Comparison of ENCODE assay signal across 1 cellular context in the genomic region with DNA sequence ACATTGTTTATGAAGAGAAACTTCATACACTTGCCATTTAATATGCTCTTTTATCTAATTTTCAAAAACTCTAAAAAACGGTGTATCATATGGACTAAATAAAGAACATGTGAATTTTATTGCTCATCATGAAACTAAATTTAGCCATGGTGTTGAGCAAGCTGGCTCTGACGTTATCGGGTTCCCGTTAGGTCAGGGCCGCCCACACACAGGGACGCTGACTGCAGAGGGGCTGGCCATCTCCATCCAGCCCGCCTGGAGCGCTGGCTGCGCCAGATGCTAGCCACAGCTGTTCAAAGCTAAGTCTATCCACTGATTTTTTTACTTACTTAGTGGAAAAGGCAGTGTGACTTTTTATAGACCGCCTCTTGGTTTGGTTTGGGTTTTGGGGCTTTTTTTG.
A peak's percentile ranks its signal among the peaks of the same experiment; 100 is the strongest.
TF ChIP-seq lines count a peak whose summit lies in the region.

No MANE protein-coding gene starts in this region.

TF ChIP-seq in K562, 482 proteins besides CTCF, POLR2A, EP300 and RAD21 (continued from another document):
- TF ChIP-seq, protein P1, sequence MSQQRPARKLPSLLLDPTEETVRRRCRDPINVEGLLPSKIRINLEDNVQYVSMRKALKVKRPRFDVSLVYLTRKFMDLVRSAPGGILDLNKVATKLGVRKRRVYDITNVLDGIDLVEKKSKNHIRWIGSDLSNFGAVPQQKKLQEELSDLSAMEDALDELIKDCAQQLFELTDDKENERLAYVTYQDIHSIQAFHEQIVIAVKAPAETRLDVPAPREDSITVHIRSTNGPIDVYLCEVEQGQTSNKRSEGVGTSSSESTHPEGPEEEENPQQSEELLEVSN (IDR thresholded peaks at IDR 0.05; ENCODE audit: borderline replicate concordance in 1 of 2, extremely low read depth in 1 of 2, insufficient read depth in 1 of 2, insufficient read length in 1 of 2, low read depth in 1 of 2, low read length in 1 of 2, poor library complexity in 1 of 2, severe bottlenecking in 1 of 2): peak in 1 of 2 experiments; percentile 72
- TF ChIP-seq ZNF639 (CRISPR knock-in tag; conservative IDR thresholded peaks at IDR 0.05 in 1 of 2, IDR thresholded peaks at IDR 0.05 in 1 of 2): peak in 1 of 2 experiments; percentile 43; a peak in 1 of 4 replicates
- no peak for TF ChIP-seq MLX (CRISPR knock-in tag; conservative IDR thresholded peaks at IDR 0.05)
- TF ChIP-seq NR2C2 (CRISPR knock-in tag; IDR thresholded peaks at IDR 0.05): no peak
- TF ChIP-seq NR2C2 (tag; IDR thresholded peaks at IDR 0.05): peak; percentile 77
- TF ChIP-seq CBX2 (IDR thresholded peaks at IDR 0.05; ENCODE audit: insufficient read depth, low read length, poor library complexity, severe bottlenecking): no peak
- TF ChIP-seq TEAD4 (IDR thresholded peaks at IDR 0.05; ENCODE audit: low read length): peak; percentile 68
- no peak for TF ChIP-seq TEAD4 (CRISPR knock-in tag; IDR thresholded peaks at IDR 0.05; ENCODE audit: borderline replicate concordance)
- TF ChIP-seq, protein P2, sequence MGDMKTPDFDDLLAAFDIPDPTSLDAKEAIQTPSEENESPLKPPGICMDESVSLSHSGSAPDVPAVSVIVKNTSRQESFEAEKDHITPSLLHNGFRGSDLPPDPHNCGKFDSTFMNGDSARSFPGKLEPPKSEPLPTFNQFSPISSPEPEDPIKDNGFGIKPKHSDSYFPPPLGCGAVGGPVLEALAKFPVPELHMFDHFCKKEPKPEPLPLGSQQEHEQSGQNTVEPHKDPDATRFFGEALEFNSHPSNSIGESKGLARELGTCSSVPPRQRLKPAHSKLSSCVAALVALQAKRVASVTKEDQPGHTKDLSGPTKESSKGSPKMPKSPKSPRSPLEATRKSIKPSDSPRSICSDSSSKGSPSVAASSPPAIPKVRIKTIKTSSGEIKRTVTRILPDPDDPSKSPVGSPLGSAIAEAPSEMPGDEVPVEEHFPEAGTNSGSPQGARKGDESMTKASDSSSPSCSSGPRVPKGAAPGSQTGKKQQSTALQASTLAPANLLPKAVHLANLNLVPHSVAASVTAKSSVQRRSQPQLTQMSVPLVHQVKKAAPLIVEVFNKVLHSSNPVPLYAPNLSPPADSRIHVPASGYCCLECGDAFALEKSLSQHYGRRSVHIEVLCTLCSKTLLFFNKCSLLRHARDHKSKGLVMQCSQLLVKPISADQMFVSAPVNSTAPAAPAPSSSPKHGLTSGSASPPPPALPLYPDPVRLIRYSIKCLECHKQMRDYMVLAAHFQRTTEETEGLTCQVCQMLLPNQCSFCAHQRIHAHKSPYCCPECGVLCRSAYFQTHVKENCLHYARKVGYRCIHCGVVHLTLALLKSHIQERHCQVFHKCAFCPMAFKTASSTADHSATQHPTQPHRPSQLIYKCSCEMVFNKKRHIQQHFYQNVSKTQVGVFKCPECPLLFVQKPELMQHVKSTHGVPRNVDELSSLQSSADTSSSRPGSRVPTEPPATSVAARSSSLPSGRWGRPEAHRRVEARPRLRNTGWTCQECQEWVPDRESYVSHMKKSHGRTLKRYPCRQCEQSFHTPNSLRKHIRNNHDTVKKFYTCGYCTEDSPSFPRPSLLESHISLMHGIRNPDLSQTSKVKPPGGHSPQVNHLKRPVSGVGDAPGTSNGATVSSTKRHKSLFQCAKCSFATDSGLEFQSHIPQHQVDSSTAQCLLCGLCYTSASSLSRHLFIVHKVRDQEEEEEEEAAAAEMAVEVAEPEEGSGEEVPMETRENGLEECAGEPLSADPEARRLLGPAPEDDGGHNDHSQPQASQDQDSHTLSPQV (IDR thresholded peaks at IDR 0.05): peak; percentile 45; the same call in 1 of the 2 replicates
- TF ChIP-seq JUNB (CRISPR knock-in tag; conservative IDR thresholded peaks at IDR 0.05): no peak
- TF ChIP-seq, protein P3, sequence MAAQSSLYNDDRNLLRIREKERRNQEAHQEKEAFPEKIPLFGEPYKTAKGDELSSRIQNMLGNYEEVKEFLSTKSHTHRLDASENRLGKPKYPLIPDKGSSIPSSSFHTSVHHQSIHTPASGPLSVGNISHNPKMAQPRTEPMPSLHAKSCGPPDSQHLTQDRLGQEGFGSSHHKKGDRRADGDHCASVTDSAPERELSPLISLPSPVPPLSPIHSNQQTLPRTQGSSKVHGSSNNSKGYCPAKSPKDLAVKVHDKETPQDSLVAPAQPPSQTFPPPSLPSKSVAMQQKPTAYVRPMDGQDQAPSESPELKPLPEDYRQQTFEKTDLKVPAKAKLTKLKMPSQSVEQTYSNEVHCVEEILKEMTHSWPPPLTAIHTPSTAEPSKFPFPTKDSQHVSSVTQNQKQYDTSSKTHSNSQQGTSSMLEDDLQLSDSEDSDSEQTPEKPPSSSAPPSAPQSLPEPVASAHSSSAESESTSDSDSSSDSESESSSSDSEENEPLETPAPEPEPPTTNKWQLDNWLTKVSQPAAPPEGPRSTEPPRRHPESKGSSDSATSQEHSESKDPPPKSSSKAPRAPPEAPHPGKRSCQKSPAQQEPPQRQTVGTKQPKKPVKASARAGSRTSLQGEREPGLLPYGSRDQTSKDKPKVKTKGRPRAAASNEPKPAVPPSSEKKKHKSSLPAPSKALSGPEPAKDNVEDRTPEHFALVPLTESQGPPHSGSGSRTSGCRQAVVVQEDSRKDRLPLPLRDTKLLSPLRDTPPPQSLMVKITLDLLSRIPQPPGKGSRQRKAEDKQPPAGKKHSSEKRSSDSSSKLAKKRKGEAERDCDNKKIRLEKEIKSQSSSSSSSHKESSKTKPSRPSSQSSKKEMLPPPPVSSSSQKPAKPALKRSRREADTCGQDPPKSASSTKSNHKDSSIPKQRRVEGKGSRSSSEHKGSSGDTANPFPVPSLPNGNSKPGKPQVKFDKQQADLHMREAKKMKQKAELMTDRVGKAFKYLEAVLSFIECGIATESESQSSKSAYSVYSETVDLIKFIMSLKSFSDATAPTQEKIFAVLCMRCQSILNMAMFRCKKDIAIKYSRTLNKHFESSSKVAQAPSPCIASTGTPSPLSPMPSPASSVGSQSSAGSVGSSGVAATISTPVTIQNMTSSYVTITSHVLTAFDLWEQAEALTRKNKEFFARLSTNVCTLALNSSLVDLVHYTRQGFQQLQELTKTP (IDR thresholded peaks at IDR 0.05; ENCODE audit: low read depth in 1 of 2, partially characterized antibody in 2 of 2): no peak
- TF ChIP-seq HCFC1 (IDR thresholded peaks at IDR 0.05; ENCODE audit: low read depth, low read length): no peak
- TF ChIP-seq KDM1A (IDR thresholded peaks at IDR 0.05): 0 out of 4 replicates have a peak, but pooled peaks of 1 of the 2 experiments have one; percentile 17
- TF ChIP-seq ZNF146 (CRISPR knock-in tag; IDR thresholded peaks at IDR 0.05; ENCODE audit: unreplicated experiment): no peak
- TF ChIP-seq, protein P4, sequence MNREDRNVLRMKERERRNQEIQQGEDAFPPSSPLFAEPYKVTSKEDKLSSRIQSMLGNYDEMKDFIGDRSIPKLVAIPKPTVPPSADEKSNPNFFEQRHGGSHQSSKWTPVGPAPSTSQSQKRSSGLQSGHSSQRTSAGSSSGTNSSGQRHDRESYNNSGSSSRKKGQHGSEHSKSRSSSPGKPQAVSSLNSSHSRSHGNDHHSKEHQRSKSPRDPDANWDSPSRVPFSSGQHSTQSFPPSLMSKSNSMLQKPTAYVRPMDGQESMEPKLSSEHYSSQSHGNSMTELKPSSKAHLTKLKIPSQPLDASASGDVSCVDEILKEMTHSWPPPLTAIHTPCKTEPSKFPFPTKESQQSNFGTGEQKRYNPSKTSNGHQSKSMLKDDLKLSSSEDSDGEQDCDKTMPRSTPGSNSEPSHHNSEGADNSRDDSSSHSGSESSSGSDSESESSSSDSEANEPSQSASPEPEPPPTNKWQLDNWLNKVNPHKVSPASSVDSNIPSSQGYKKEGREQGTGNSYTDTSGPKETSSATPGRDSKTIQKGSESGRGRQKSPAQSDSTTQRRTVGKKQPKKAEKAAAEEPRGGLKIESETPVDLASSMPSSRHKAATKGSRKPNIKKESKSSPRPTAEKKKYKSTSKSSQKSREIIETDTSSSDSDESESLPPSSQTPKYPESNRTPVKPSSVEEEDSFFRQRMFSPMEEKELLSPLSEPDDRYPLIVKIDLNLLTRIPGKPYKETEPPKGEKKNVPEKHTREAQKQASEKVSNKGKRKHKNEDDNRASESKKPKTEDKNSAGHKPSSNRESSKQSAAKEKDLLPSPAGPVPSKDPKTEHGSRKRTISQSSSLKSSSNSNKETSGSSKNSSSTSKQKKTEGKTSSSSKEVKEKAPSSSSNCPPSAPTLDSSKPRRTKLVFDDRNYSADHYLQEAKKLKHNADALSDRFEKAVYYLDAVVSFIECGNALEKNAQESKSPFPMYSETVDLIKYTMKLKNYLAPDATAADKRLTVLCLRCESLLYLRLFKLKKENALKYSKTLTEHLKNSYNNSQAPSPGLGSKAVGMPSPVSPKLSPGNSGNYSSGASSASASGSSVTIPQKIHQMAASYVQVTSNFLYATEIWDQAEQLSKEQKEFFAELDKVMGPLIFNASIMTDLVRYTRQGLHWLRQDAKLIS (CRISPR knock-in tag; IDR thresholded peaks at IDR 0.05): no peak
- TF ChIP-seq CEBPG (CRISPR knock-in tag; IDR thresholded peaks at IDR 0.05): peak; percentile 88
- TF ChIP-seq CEBPG (tag; conservative IDR thresholded peaks at IDR 0.05 in 1 of 2, IDR thresholded peaks at IDR 0.05 in 1 of 2): peak; percentile 83 to 85
- TF ChIP-seq KAT2B (IDR thresholded peaks at IDR 0.05; ENCODE audit: low read depth, low read length): no peak
- TF ChIP-seq PPARD (CRISPR knock-in tag; IDR thresholded peaks at IDR 0.05): no peak
- no peak for TF ChIP-seq DIDO1 (tag; IDR thresholded peaks at IDR 0.05; ENCODE audit: low read depth)
- TF ChIP-seq ARID3A (IDR thresholded peaks at IDR 0.05; ENCODE audit: borderline replicate concordance, low read depth, low read length): peak; percentile 93; the same call in 1 of the 2 replicates
- TF ChIP-seq TRIM24 (IDR thresholded peaks at IDR 0.05): peak in 1 of 2 experiments; percentile 67; a peak in 1 of 4 replicates
- no peak for TF ChIP-seq NR4A1 (CRISPR knock-in tag; IDR thresholded peaks at IDR 0.05)
- no peak for TF ChIP-seq NR4A1 (tag; IDR thresholded peaks at IDR 0.05)
- no peak for TF ChIP-seq ARID4B (CRISPR knock-in tag; IDR thresholded peaks at IDR 0.05)
- TF ChIP-seq CREB1 (IDR thresholded peaks at IDR 0.05): peak; percentile 74
- peak; percentile 38; the same call in 1 of the 2 replicates for TF ChIP-seq CREB1 (CRISPR knock-in tag; IDR thresholded peaks at IDR 0.05)
- no peak for TF ChIP-seq TRIM28 (IDR thresholded peaks at IDR 0.05)
- TF ChIP-seq SREBF1 (IDR thresholded peaks at IDR 0.05; ENCODE audit: borderline replicate concordance, low read depth, low read length): no peak
- no peak for TF ChIP-seq HNRNPL (IDR thresholded peaks at IDR 0.05; ENCODE audit: low read depth, low read length)
- no peak for TF ChIP-seq BCOR (IDR thresholded peaks at IDR 0.05)
- peak; percentile 68 for TF ChIP-seq CXXC5 (CRISPR knock-in tag; IDR thresholded peaks at IDR 0.05)
- no peak for TF ChIP-seq SRF (CRISPR knock-in tag; IDR thresholded peaks at IDR 0.05)
- TF ChIP-seq MTA1 (IDR thresholded peaks at IDR 0.05; ENCODE audit: borderline replicate concordance): no peak
